Comparison of ENCODE assay signal across 18 cellular contexts in genomic region chr4:94285666-94286065, GRCh38. TPM values are rescaled to one million over a fixed set of nuclear protein-coding genes. Genes with fewer than 3 reads are reported as not detected.
DNase-seq lines count a peak whose midpoint lies in the region; ATAC-seq lines count a peak whose summit lies in the region.
"Had no signal": no experiment of that assay in that cellular context is flagged by ENCODE, and none has a peak within 500 bp of the region (broad histone marks: within the 10 kb centered on the region; RNA-seq: fewer than 3 reads in every experiment).

No MANE protein-coding gene starts in this region.

- no peak for ATAC-seq in HG02610 (IDR thresholded peaks at IDR 0.05; ENCODE audit: unreplicated experiment)

- DNase-seq in NCI-H1105 treated with DMSO at 0.1 percent for 48 hours (lab: John Stamatoyannopoulos, UW) (peak; percentile 42), NCI-H1105 (lab: John Stamatoyannopoulos, UW) (no peak), COR-L47 (lab: John Stamatoyannopoulos, UW) (peak; percentile 62), NCI-H69 (lab: John Stamatoyannopoulos, UW) (peak; percentile 59), dermis microvascular lymphatic vessel endothelial cell (ENCODE audit: low read depth in 2 of 2) (peak; percentile 23 to 49), kidney glomerular epithelial cell (lab: John Stamatoyannopoulos, UW) (no peak), Ammon's horn (ENCODE audit: low spot score) (no peak)
- DNase-seq: 8988T, Caco-2, DMS53, NCI-H1694 treated with DMSO at 0.1 percent for 48 hours, NCI-H2227 treated with DMSO at 0.1 percent for 48 hours, NCI-H524 treated with DMSO at 0.1 percent for 48 hours, PC-9, SK-N-SH had no signal

RNA-seq across cellular contexts. Expression of gene HPGDS, which starts 57.0 kb away (rescaled TPM):
- not detected in 2 replicates for total RNA-seq in dermis microvascular lymphatic vessel endothelial cell
- total RNA-seq: Caco-2, G401, HT1080, PC-9 had no signal

Comparison
In these comparisons a context has a peak if more than half of its experiments do, and no peak if none do; other contexts are left out.
1. DNase-seq: peak in NCI-H1105 treated with DMSO at 0.1 percent for 48 hours (single experiment), COR-L47 (single experiment), NCI-H69 (single experiment) and dermis microvascular lymphatic vessel endothelial cell (2 of 2); none in NCI-H1105 (single experiment), kidney glomerular epithelial cell (single experiment) and Ammon's horn (single experiment).